19 cellular contexts compared by ENCODE assay signal in genomic region chr12:48061943-48062719, GRCh38. TPM values are rescaled to one million over a fixed set of nuclear protein-coding genes. Genes with fewer than 3 reads are reported as not detected.
DNase-seq lines count a peak whose midpoint lies in the region; ATAC-seq and TF ChIP-seq lines count a peak whose summit lies in the region.
"Had no signal": no experiment of that assay in that cellular context is flagged by ENCODE, and none has a peak within 500 bp of the region (broad histone marks: within the 10 kb centered on the region; RNA-seq: fewer than 3 reads in every experiment).

No MANE protein-coding gene starts in this region.

- intact Hi-C loops in Caco-2 (cut with micrococcal nuclease; ENCODE audit: unreplicated experiment), result loop anchor here (1.0 kb wide), 4 partner anchors 39 to 162 kb away; partner anchors contain the start of gene TMEM106C
- intact Hi-C loops in CD4-positive, alpha-beta T cell (cut with DNase I, micrococcal nuclease), result no loop called here

- H3K4me1 Mint-ChIP-seq in Caco-2 (ENCODE audit: low read depth, unreplicated experiment) (no peaks in the 10 kb centered on the region), nephron (no peaks in the 10 kb centered on the region)
- no peaks in the 10 kb centered on the region for H3K4me1 Mint-ChIP-seq in CD4-positive, alpha-beta T cell (ENCODE audit: low read depth)
- H3K4me1 Mint-ChIP-seq in CD8-positive, alpha-beta memory T cell, result peaks cover 0 to 4% (median under 1%) of the 10 kb centered on the region in 3 donors
- H3K4me1 Mint-ChIP-seq in activated naive CD8-positive, alpha-beta T cell treated with anti-CD3 and anti-CD28 coated beads, Interleukin-2, amount 50 U/mL, for 24 hours, result no peaks in the 10 kb centered on the region

- no peaks in the 10 kb centered on the region for H3K27me3 ChIP-seq in Caco-2 (replicated peaks; ENCODE audit: control insufficient read depth, insufficient read depth, low read length)
- H3K27me3 ChIP-seq in CD4-positive, alpha-beta T cell (ENCODE audit: control insufficient read depth, insufficient read depth, low read length), result no peaks in the 10 kb centered on the region
- H3K27me3 ChIP-seq in CD8-positive, alpha-beta memory T cell (ENCODE audit: insufficient read depth, low read length, poor library complexity, severe bottlenecking), result no peaks in the 10 kb centered on the region
- H3K27me3 ChIP-seq: BE2C had no signal

- H3K4me3 Mint-ChIP-seq in Caco-2 (ENCODE audit: unreplicated experiment) (no peak overlapping the region), nephron (no peak overlapping the region)
- no peak overlapping the region for H3K4me3 Mint-ChIP-seq in CD4-positive, alpha-beta T cell
- no peak overlapping the region for H3K4me3 Mint-ChIP-seq in CD8-positive, alpha-beta memory T cell
- H3K4me3 Mint-ChIP-seq in activated naive CD8-positive, alpha-beta T cell treated with anti-CD3 and anti-CD28 coated beads, Interleukin-2, amount 50 U/mL, for 24 hours, result no peak overlapping the region
- H3K4me3 Mint-ChIP-seq: stimulated activated naive B cell treated with anti-CD40 and anti-IgM and Interleukin-4, amounts not matched to agents 10 μg/mL and 1 μg/mL and 100 μg/mL, for 72 hours had no signal

- no peaks in the 10 kb centered on the region for H3K27me3 Mint-ChIP-seq in Caco-2 (ENCODE audit: insufficient read depth, unreplicated experiment)
- no peaks in the 10 kb centered on the region for H3K27me3 Mint-ChIP-seq in nephron (ENCODE audit: low read depth)
- H3K27me3 Mint-ChIP-seq in CD4-positive, alpha-beta T cell, result no peaks in the 10 kb centered on the region
- H3K27me3 Mint-ChIP-seq in CD8-positive, alpha-beta memory T cell, result no peaks in the 10 kb centered on the region
- H3K27me3 Mint-ChIP-seq in activated naive CD8-positive, alpha-beta T cell treated with anti-CD3 and anti-CD28 coated beads, Interleukin-2, amount 50 U/mL, for 24 hours, result no peaks in the 10 kb centered on the region
- H3K27me3 Mint-ChIP-seq: stimulated activated naive B cell treated with anti-CD40 and anti-IgM and Interleukin-4, amounts not matched to agents 10 μg/mL and 1 μg/mL and 100 μg/mL, for 72 hours had no signal

- TF ChIP-seq CTCF in Caco-2 (IDR thresholded peaks at IDR 0.05; ENCODE audit: insufficient read depth in 1 of 2, low read depth in 1 of 2, low read length in 1 of 2, severe bottlenecking in 1 of 2, unreplicated experiment in 1 of 2), result peak; percentile 49 to 62
- peak; percentile 23 for TF ChIP-seq CTCF in choroid plexus epithelial cell (conservative IDR thresholded peaks at IDR 0.05; ENCODE audit: low read depth, low read length)
- TF ChIP-seq CTCF in nephron (IDR thresholded peaks at IDR 0.05; ENCODE audit: unreplicated experiment in 3 of 3), result peak in 2 of 3 experiments; percentile 17 to 37
- TF ChIP-seq CTCF in CD4-positive, alpha-beta T cell (IDR thresholded peaks at IDR 0.05), result no peak

- H3K4me1 ChIP-seq in Caco-2, result no peaks in the 10 kb centered on the region
- no peaks in the 10 kb centered on the region for H3K4me1 ChIP-seq in CD8-positive, alpha-beta memory T cell (ENCODE audit: insufficient read depth, low read length)
- H3K4me1 ChIP-seq: BE2C had no signal

- H3K27ac ChIP-seq in CD4-positive, alpha-beta T cell (ENCODE audit: low read depth, low read length), result no peak overlapping the region
- no peak overlapping the region for H3K27ac ChIP-seq in CD8-positive, alpha-beta memory T cell (ENCODE audit: low read depth, low read length)

- POLR2A ChIA-PET in Caco-2 (lab: Charles Lee), result interaction anchor here (0.9 kb wide), 1 partner anchor 157 kb away, joined by 3 read pairs; the partner anchor contains the start of gene VDR
- POLR2A ChIA-PET in CD4-positive, alpha-beta T cell (lab: Charles Lee), result no interaction called here
- POLR2A ChIA-PET in CD8-positive, alpha-beta memory T cell (lab: Charles Lee), result no interaction called here

- ATAC-seq in CD4-positive, alpha-beta T cell (ENCODE audit: poor library complexity), result no peak
- ATAC-seq in activated naive CD8-positive, alpha-beta T cell treated with anti-CD3 and anti-CD28 coated beads, Interleukin-2, amount 50 U/mL, for 24 hours, result no peak
- ATAC-seq: stimulated activated naive B cell treated with anti-CD40 and anti-IgM and Interleukin-4, amounts not matched to agents 10 μg/mL and 1 μg/mL and 100 μg/mL, for 72 hours had no signal

- H3K9me3 Mint-ChIP-seq in Caco-2 (ENCODE audit: unreplicated experiment) (peaks cover 33% of the 10 kb centered on the region), nephron (peaks cover 24% of the 10 kb centered on the region)
- no peaks in the 10 kb centered on the region for H3K9me3 Mint-ChIP-seq in CD4-positive, alpha-beta T cell
- peaks cover 0 to 4% (median 2%) of the 10 kb centered on the region in 5 donors for H3K9me3 Mint-ChIP-seq in CD8-positive, alpha-beta memory T cell
- H3K9me3 Mint-ChIP-seq in activated naive CD8-positive, alpha-beta T cell treated with anti-CD3 and anti-CD28 coated beads, Interleukin-2, amount 50 U/mL, for 24 hours, result peaks cover 19% of the 10 kb centered on the region

- H3K9me3 ChIP-seq in Caco-2, result peaks cover 13% of the 10 kb centered on the region
- H3K9me3 ChIP-seq in CD4-positive, alpha-beta T cell (ENCODE audit: control insufficient read depth, low read length), result peaks cover 5% of the 10 kb centered on the region
- no peaks in the 10 kb centered on the region for H3K9me3 ChIP-seq in CD8-positive, alpha-beta memory T cell (ENCODE audit: low read length)

- H3K36me3 Mint-ChIP-seq in Caco-2 (ENCODE audit: insufficient read depth, unreplicated experiment), result peaks cover 66% of the 10 kb centered on the region
- peaks cover 72% of the 10 kb centered on the region for H3K36me3 Mint-ChIP-seq in nephron (ENCODE audit: low read depth)
- peaks cover 87% of the 10 kb centered on the region for H3K36me3 Mint-ChIP-seq in CD4-positive, alpha-beta T cell (ENCODE audit: low read depth)
- peaks cover 32 to 85% (median 44%) of the 10 kb centered on the region in 3 donors for H3K36me3 Mint-ChIP-seq in CD8-positive, alpha-beta memory T cell
- H3K36me3 Mint-ChIP-seq in activated naive CD8-positive, alpha-beta T cell treated with anti-CD3 and anti-CD28 coated beads, Interleukin-2, amount 50 U/mL, for 24 hours (ENCODE audit: low read depth), result peaks cover 77% of the 10 kb centered on the region

- BruUV-seq in Caco-2 (replicated peaks; lab: Mats Ljungman, UMichigan), result no TSS peak

- CTCF ChIA-PET in Caco-2 (lab: Charles Lee), result interaction anchor here (0.6 to 1.4 kb wide), 15 partner anchors 23 to 223 kb away, joined by 3 to 9 read pairs (median 4); partner anchors contain the start of genes TMEM106C and VDR
- CTCF ChIA-PET in CD4-positive, alpha-beta T cell (lab: Charles Lee), result interaction anchor here (0.7 to 1.4 kb wide), 2 partner anchors 11 to 12 kb away, joined by 3 to 4 read pairs; no protein-coding TSS in a partner anchor
- CTCF ChIA-PET in CD8-positive, alpha-beta memory T cell (lab: Charles Lee), result no interaction called here

- H3K36me3 ChIP-seq in Caco-2 (ENCODE audit: control insufficient read depth, insufficient read depth, low read length), result peaks cover 4% of the 10 kb centered on the region; the same call in 1 of the 2 replicates
- H3K36me3 ChIP-seq in CD8-positive, alpha-beta memory T cell (ENCODE audit: insufficient read depth, low read length), result peaks cover 54% of the 10 kb centered on the region

- H3K4me3 ChIP-seq in Caco-2 (ENCODE audit: low read depth, low read length) (no peak overlapping the region), choroid plexus epithelial cell (ENCODE audit: low read depth, low read length) (no peak overlapping the region)
- H3K4me3 ChIP-seq in CD8-positive, alpha-beta memory T cell (ENCODE audit: low read length), result no peak overlapping the region
- H3K4me3 ChIP-seq: lung had no signal

- peak in 1 of 2 experiments; percentile 62 for DNase-seq in Caco-2
- peak; percentile 28 for DNase-seq in NCI-H146 (lab: John Stamatoyannopoulos, UW)
- DNase-seq in choroid plexus epithelial cell (ENCODE audit: low read depth), result peak; percentile 45
- no peak for DNase-seq in CD4-positive, alpha-beta T cell
- DNase-seq in CD8-positive, alpha-beta memory T cell, result no peak
- DNase-seq in HCEC 1CT, result no peak
- no peak for DNase-seq in activated naive CD8-positive, alpha-beta T cell treated with anti-CD3 and anti-CD28 coated beads, Interleukin-2, amount 50 U/mL, for 24 hours
- DNase-seq: activated effector memory CD4-positive, alpha-beta T cell treated with anti-CD3 and anti-CD28 coated beads, Interleukin-2, amount 50 U/mL, for 16 hours; BE2C; effector memory CD4-positive, alpha-beta T cell; KBM-7; NCI-H1105 treated with DMSO at 0.1 percent for 48 hours; NCI-H446; OCI-M1; stimulated activated naive B cell treated with anti-CD40 and anti-IgM and Interleukin-4, amounts not matched to agents 10 μg/mL and 1 μg/mL and 100 μg/mL, for 72 hours had no signal

- H3K27ac Mint-ChIP-seq in Caco-2 (ENCODE audit: unreplicated experiment), result no peak overlapping the region
- no peak overlapping the region for H3K27ac Mint-ChIP-seq in nephron
- no peak overlapping the region for H3K27ac Mint-ChIP-seq in CD4-positive, alpha-beta T cell
- H3K27ac Mint-ChIP-seq in CD8-positive, alpha-beta memory T cell, result no peak overlapping the region
- H3K27ac Mint-ChIP-seq in activated naive CD8-positive, alpha-beta T cell treated with anti-CD3 and anti-CD28 coated beads, Interleukin-2, amount 50 U/mL, for 24 hours, result no peak overlapping the region
- H3K27ac Mint-ChIP-seq: stimulated activated naive B cell treated with anti-CD40 and anti-IgM and Interleukin-4, amounts not matched to agents 10 μg/mL and 1 μg/mL and 100 μg/mL, for 72 hours had no signal

RNA-seq across cellular contexts. Expression of gene SENP1, which starts 43.7 kb away (rescaled TPM):
- 40.4 and 42.1 TPM in 2 replicates for total RNA-seq in Caco-2 (2022)
- 10 to 100 TPM; 20.3 to 25.7 TPM for total RNA-seq in CD4-positive, alpha-beta T cell
- 10 to 100 TPM; 57.3 to 58.8 TPM for total RNA-seq in CD8-positive, alpha-beta memory T cell
- polyA plus RNA-seq in CD8-positive, alpha-beta memory T cell, result 13.4 TPM

RNA-seq across cellular contexts. Expression of gene PFKM, which starts 57.0 kb away (rescaled TPM):
- total RNA-seq in Caco-2 (2022), result 96.8 and 108 TPM in 2 replicates
- 1 to 10 TPM; 9.3 to 9.4 TPM for total RNA-seq in CD4-positive, alpha-beta T cell
- total RNA-seq in CD8-positive, alpha-beta memory T cell, result 10 to 100 TPM; 39.9 to 40.2 TPM
- 5.4 TPM for polyA plus RNA-seq in CD8-positive, alpha-beta memory T cell

RNA-seq across cellular contexts. Expression of gene COL2A1, which starts 57.9 kb away (rescaled TPM):
- total RNA-seq in Caco-2 (2022), result 200 and 201 TPM in 2 replicates
- total RNA-seq in CD4-positive, alpha-beta T cell, result not detected
- total RNA-seq in CD8-positive, alpha-beta memory T cell, result not detected
- polyA plus RNA-seq in CD8-positive, alpha-beta memory T cell, result not detected
- total RNA-seq: activated CD8-positive, alpha-beta memory T cell treated with anti-CD3 and anti-CD28 coated beads for 36 hours; ureter had no signal

Comparison
In these comparisons a context has a peak if more than half of its experiments do, and no peak if none do; other contexts are left out.
1. DNase-seq: peak in NCI-H146 (single experiment) and choroid plexus epithelial cell (single experiment); none in CD4-positive, alpha-beta T cell (0 of 10), CD8-positive, alpha-beta memory T cell (0 of 5), HCEC 1CT (single experiment) and activated naive CD8-positive, alpha-beta T cell treated with anti-CD3 and anti-CD28 coated beads, Interleukin-2, amount 50 U/mL, for 24 hours (single experiment).
2. RNA of gene COL2A1, which starts 57.9 kb away (total RNA-seq): 200 to 201 TPM in Caco-2; not detected in CD8-positive, alpha-beta memory T cell and not detected in CD4-positive, alpha-beta T cell; every median in the first group is over 100 times any median in the second.